ENCODE assay signal across 8 cellular contexts in the genomic region with DNA sequence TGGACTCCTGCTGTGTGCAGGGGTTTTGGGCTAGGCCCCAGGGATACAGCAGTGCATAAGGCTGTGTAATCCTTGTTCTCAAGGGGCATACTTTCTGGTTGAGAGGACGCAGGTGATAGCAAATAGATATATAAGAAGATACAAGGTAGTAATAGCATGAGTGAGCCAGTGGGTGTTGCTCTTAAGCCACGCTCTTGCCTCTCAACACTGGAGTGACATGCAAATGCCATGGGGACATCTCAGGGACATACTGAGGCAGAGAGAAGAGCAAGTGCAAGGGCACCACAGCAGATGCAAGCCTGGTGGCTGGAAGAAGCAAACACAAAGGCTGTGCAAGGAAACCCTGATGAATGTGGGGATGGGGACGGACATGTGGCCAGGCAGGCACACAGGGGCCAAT.
DNase-seq lines count a peak whose midpoint lies in the region; ATAC-seq and TF ChIP-seq lines count a peak whose summit lies in the region.

No MANE protein-coding gene starts in this region.

- no peaks in the 10 kb centered on the region for H3K9me3 Mint-ChIP-seq in T-cell

- H3K4me3 Mint-ChIP-seq in T-cell = no peak overlapping the region

- H3K27ac Mint-ChIP-seq in T-cell = peak overlapping the region; percentile 4 to 59

- ATAC-seq in HG03342 (IDR thresholded peaks at IDR 0.05; ENCODE audit: unreplicated experiment) (peak; percentile 51), T-cell (replicated peaks in 1 of 4) (peak; percentile 32 to 43 (median 40))

- no peaks in the 10 kb centered on the region for H3K36me3 Mint-ChIP-seq in T-cell

- H3K4me1 Mint-ChIP-seq in T-cell = peaks cover 54 to 79% (median 75%) of the 10 kb centered on the region in 3 donors

- DNase-seq in activated CD8-positive, alpha-beta memory T cell treated with anti-CD3 and anti-CD28 coated beads, Interleukin-2, amount 50 U/mL, for 4 hours = peak; percentile 32
- no peak for DNase-seq in activated CD8-positive, alpha-beta memory T cell treated with anti-CD3 and anti-CD28 coated beads, Interleukin-2, amount 50 U/mL, for 48 hours
- DNase-seq in T-cell (peak in 25 of 34 experiments; percentile 15 to 49 (median 31)), fibroblast of villous mesenchyme (ENCODE audit: low read depth) (no peak), glomerular visceral epithelial cell (ENCODE audit: extremely low spot score) (no peak), AG08395 (ENCODE audit: low spot score) (no peak), inferior parietal cortex (ENCODE audit: extremely low spot score) (no peak)

- CTCF ChIA-PET in T-cell (lab: Charles Lee) = no interaction called here

- no peaks in the 10 kb centered on the region for H3K27me3 Mint-ChIP-seq in T-cell

- peak; percentile 33 for TF ChIP-seq CTCF in fibroblast of villous mesenchyme (IDR thresholded peaks at IDR 0.05; ENCODE audit: insufficient read depth, low read depth, low read length)

- POLR2A ChIA-PET in T-cell (lab: Charles Lee) = interaction anchor here in 1 of 2 donors (0.6 kb wide), 1 partner anchor 306 kb away, joined by 3 read pairs; a partner anchor contains a TSS

- no peak overlapping the region for H3K4me3 ChIP-seq in fibroblast of villous mesenchyme (ENCODE audit: low read depth, low read length)

Comparison
In these comparisons a context has a peak if more than half of its experiments do, and no peak if none do; other contexts are left out.
1. DNase-seq: peak in activated CD8-positive, alpha-beta memory T cell treated with anti-CD3 and anti-CD28 coated beads, Interleukin-2, amount 50 U/mL, for 4 hours (single experiment) and T-cell (25 of 34); none in activated CD8-positive, alpha-beta memory T cell treated with anti-CD3 and anti-CD28 coated beads, Interleukin-2, amount 50 U/mL, for 48 hours (single experiment), fibroblast of villous mesenchyme (single experiment), glomerular visceral epithelial cell (single experiment), AG08395 (single experiment) and inferior parietal cortex (single experiment).